1 cellular context compared by ENCODE assay signal in the genomic region with DNA sequence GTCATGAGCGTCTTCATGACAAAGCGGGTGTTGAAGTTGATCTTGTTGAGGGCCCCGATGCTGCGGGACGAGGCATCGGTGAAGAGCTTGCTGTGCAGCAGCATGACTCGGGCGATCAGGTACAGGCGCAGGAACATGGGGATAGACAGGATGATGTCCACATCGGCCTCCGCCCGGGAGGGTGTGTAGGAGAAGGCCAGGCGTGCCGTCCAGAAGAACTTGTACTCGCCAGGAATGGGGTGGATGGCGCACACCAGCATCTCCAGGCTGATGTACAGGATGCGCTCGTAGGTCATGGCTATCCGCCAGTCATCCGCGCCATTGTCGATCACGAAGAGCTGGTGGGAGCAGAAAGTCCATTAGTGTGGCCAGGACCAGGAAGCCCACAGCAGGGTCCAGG.
TF ChIP-seq lines count a peak whose summit lies in the region.

No MANE protein-coding gene starts in this region.

TF ChIP-seq in H1, 55 proteins besides CTCF, POLR2A, EP300 and RAD21:
- TF ChIP-seq JUND (IDR thresholded peaks at IDR 0.05; ENCODE audit: low read length), result no peak
- no peak for TF ChIP-seq BCL11A (IDR thresholded peaks at IDR 0.05; ENCODE audit: low read depth in 2 of 2, low read length in 2 of 2)
- no peak for TF ChIP-seq HDAC2 (IDR thresholded peaks at IDR 0.05; ENCODE audit: borderline replicate concordance in 1 of 2, low read depth in 2 of 2, low read length in 2 of 2)
- TF ChIP-seq TBP (IDR thresholded peaks at IDR 0.05; ENCODE audit: low read depth, low read length), result no peak
- no peak for TF ChIP-seq TAF1 (IDR thresholded peaks at IDR 0.05; ENCODE audit: low read depth, low read length)
- TF ChIP-seq RBBP5 (IDR thresholded peaks at IDR 0.05; ENCODE audit: borderline replicate concordance, low read depth, low read length), result no peak
- TF ChIP-seq SIX5 (IDR thresholded peaks at IDR 0.05; ENCODE audit: low read depth, low read length), result no peak
- TF ChIP-seq CHD1 (IDR thresholded peaks at IDR 0.05; ENCODE audit: low read depth, low read length), result no peak
- TF ChIP-seq SP4 (IDR thresholded peaks at IDR 0.05; ENCODE audit: low read length), result no peak
- no peak for TF ChIP-seq JUN (IDR thresholded peaks at IDR 0.05; ENCODE audit: low read depth, low read length)
